In genomic region chr3:171704814-171705213, GRCh38 we compare ENCODE assay signal across 1 cellular context.
TF ChIP-seq lines count a peak whose summit lies in the region.

No MANE protein-coding gene starts in this region.

TF ChIP-seq in WTC11, 78 proteins besides CTCF, POLR2A, EP300 and RAD21 (continued from another document):
- no peak for TF ChIP-seq ZSCAN18 (CRISPR knock-in tag; IDR thresholded peaks at IDR 0.05)
- no peak for TF ChIP-seq MLX (CRISPR knock-in tag; IDR thresholded peaks at IDR 0.05)
